Comparison of ENCODE assay signal across 1 cellular context in the genomic region with DNA sequence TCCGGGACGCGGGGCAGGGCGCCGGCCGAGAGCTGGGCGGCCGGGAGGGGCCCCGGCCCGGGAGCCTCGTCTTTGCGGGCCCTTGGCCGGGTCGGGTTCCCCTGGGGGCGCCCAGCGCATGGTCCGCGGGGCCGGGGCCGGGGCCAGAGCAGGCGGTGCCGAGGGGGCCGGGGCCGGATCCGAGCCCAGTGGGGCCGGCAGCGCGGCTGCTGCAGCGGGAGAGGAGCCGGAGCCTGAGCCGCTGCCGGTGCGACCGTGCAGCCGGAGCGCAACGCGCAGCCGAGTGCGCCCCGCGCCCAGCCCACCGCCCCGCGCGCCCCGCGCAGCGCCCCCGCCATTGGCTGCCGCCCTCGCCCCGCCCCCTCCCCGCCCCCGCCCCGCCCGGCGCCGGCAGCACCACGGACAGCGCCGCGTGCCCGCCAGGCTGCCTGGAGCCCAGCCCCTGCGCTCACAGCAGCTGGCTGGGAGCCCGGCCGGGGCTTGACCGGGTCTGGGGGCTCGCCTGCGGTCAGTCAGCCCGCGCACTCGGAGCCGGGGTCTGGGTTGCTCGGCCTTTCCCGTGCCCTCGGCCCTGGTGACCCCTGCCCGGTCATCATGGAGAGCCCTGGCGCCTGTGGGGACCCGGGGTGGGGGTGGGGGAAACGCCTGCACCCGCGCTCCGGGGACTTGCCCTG.
TF ChIP-seq lines count a peak whose summit lies in the region.

A gene (minus strand): TSS at position 287 of the 674 bp plus-strand sequence. CDS start 308 bp downstream, outside the sequence.

TF ChIP-seq in HepG2, 621 proteins besides CTCF, POLR2A, EP300 and RAD21 (continued from another document and continues in another):
- TF ChIP-seq, protein P1, sequence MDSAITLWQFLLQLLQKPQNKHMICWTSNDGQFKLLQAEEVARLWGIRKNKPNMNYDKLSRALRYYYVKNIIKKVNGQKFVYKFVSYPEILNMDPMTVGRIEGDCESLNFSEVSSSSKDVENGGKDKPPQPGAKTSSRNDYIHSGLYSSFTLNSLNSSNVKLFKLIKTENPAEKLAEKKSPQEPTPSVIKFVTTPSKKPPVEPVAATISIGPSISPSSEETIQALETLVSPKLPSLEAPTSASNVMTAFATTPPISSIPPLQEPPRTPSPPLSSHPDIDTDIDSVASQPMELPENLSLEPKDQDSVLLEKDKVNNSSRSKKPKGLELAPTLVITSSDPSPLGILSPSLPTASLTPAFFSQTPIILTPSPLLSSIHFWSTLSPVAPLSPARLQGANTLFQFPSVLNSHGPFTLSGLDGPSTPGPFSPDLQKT (CRISPR knock-in tag; IDR thresholded peaks at IDR 0.05; ENCODE audit: borderline replicate concordance): no peak
- TF ChIP-seq ATF7-NPFF (CRISPR knock-in tag; IDR thresholded peaks at IDR 0.05; ENCODE audit: low read depth): peak; percentile 94
- TF ChIP-seq ZNF235 (CRISPR knock-in tag; IDR thresholded peaks at IDR 0.05; ENCODE audit: borderline replicate concordance): peak; percentile 94
- no peak for TF ChIP-seq SMYD3 (CRISPR knock-in tag; IDR thresholded peaks at IDR 0.05)
- peak; percentile 88 for TF ChIP-seq ZNF543 (CRISPR knock-in tag; IDR thresholded peaks at IDR 0.05)
- no peak for TF ChIP-seq PHF8 (CRISPR knock-in tag; IDR thresholded peaks at IDR 0.05)
- TF ChIP-seq GATAD2A (CRISPR knock-in tag; IDR thresholded peaks at IDR 0.05): no peak
- TF ChIP-seq ZNF549 (CRISPR knock-in tag; IDR thresholded peaks at IDR 0.05): no peak
- TF ChIP-seq, protein P2, sequence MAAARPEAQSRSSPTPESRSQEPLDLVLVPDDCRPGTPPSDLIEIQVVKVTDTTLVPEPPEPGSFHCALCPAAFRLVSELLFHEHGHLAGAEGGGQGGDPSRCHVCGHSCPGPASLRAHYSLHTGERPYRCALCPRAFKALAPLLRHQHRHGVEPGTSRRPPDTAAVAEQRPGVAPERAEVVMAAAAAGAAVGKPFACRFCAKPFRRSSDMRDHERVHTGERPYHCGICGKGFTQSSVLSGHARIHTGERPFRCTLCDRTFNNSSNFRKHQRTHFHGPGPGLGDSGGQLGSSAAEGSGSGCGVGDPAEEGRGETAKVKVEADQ (CRISPR knock-in tag; IDR thresholded peaks at IDR 0.05; ENCODE audit: borderline replicate concordance): peak; percentile 86; the same call in 1 of the 2 replicates
- TF ChIP-seq ZNF224 (CRISPR knock-in tag; IDR thresholded peaks at IDR 0.05): no peak; the same call in 1 of the 2 replicates
- no peak for TF ChIP-seq NONO (IDR thresholded peaks at IDR 0.05)
- no peak for TF ChIP-seq NONO (CRISPR knock-in tag; conservative IDR thresholded peaks at IDR 0.05)
- no peak for TF ChIP-seq POLR2AphosphoS5 (IDR thresholded peaks at IDR 0.05; ENCODE audit: low read depth, low read length)
- TF ChIP-seq PRPF4 (IDR thresholded peaks at IDR 0.05; ENCODE audit: low read depth, low read length, poor library complexity, severe bottlenecking): no peak
- no peak for TF ChIP-seq MBD4 (IDR thresholded peaks at IDR 0.05; ENCODE audit: borderline replicate concordance, low read length)
- no peak for TF ChIP-seq MEIS1 (CRISPR knock-in tag; IDR thresholded peaks at IDR 0.05; ENCODE audit: borderline replicate concordance)
- TF ChIP-seq, protein P3, sequence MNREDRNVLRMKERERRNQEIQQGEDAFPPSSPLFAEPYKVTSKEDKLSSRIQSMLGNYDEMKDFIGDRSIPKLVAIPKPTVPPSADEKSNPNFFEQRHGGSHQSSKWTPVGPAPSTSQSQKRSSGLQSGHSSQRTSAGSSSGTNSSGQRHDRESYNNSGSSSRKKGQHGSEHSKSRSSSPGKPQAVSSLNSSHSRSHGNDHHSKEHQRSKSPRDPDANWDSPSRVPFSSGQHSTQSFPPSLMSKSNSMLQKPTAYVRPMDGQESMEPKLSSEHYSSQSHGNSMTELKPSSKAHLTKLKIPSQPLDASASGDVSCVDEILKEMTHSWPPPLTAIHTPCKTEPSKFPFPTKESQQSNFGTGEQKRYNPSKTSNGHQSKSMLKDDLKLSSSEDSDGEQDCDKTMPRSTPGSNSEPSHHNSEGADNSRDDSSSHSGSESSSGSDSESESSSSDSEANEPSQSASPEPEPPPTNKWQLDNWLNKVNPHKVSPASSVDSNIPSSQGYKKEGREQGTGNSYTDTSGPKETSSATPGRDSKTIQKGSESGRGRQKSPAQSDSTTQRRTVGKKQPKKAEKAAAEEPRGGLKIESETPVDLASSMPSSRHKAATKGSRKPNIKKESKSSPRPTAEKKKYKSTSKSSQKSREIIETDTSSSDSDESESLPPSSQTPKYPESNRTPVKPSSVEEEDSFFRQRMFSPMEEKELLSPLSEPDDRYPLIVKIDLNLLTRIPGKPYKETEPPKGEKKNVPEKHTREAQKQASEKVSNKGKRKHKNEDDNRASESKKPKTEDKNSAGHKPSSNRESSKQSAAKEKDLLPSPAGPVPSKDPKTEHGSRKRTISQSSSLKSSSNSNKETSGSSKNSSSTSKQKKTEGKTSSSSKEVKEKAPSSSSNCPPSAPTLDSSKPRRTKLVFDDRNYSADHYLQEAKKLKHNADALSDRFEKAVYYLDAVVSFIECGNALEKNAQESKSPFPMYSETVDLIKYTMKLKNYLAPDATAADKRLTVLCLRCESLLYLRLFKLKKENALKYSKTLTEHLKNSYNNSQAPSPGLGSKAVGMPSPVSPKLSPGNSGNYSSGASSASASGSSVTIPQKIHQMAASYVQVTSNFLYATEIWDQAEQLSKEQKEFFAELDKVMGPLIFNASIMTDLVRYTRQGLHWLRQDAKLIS (CRISPR knock-in tag; IDR thresholded peaks at IDR 0.05): no peak
- TF ChIP-seq PLRG1 (conservative IDR thresholded peaks at IDR 0.05): no peak
- no peak for TF ChIP-seq KLF13 (CRISPR knock-in tag; IDR thresholded peaks at IDR 0.05)
- no peak for TF ChIP-seq HDAC6 (IDR thresholded peaks at IDR 0.05; ENCODE audit: low read depth, low read length)
- TF ChIP-seq ZNF556 (CRISPR knock-in tag; IDR thresholded peaks at IDR 0.05; ENCODE audit: borderline replicate concordance): no peak
- TF ChIP-seq MTF2 (CRISPR knock-in tag; IDR thresholded peaks at IDR 0.05; ENCODE audit: borderline replicate concordance): peak; percentile 90; the same call in 1 of the 2 replicates
- TF ChIP-seq, protein P4, sequence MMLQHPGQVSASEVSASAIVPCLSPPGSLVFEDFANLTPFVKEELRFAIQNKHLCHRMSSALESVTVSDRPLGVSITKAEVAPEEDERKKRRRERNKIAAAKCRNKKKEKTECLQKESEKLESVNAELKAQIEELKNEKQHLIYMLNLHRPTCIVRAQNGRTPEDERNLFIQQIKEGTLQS (CRISPR knock-in tag; IDR thresholded peaks at IDR 0.05): peak; percentile 70; the same call in 1 of the 2 replicates
- TF ChIP-seq, protein P5, sequence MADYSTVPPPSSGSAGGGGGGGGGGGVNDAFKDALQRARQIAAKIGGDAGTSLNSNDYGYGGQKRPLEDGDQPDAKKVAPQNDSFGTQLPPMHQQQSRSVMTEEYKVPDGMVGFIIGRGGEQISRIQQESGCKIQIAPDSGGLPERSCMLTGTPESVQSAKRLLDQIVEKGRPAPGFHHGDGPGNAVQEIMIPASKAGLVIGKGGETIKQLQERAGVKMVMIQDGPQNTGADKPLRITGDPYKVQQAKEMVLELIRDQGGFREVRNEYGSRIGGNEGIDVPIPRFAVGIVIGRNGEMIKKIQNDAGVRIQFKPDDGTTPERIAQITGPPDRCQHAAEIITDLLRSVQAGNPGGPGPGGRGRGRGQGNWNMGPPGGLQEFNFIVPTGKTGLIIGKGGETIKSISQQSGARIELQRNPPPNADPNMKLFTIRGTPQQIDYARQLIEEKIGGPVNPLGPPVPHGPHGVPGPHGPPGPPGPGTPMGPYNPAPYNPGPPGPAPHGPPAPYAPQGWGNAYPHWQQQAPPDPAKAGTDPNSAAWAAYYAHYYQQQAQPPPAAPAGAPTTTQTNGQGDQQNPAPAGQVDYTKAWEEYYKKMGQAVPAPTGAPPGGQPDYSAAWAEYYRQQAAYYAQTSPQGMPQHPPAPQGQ (CRISPR knock-in tag; IDR thresholded peaks at IDR 0.05; ENCODE audit: borderline replicate concordance): no peak
- TF ChIP-seq SIN3B (IDR thresholded peaks at IDR 0.05; ENCODE audit: low read length): no peak
- TF ChIP-seq ZNF841 (CRISPR knock-in tag; IDR thresholded peaks at IDR 0.05; ENCODE audit: borderline replicate concordance): peak; percentile 65; the same call in 1 of the 2 replicates
- TF ChIP-seq MIER2 (CRISPR knock-in tag; IDR thresholded peaks at IDR 0.05): peak; percentile 94
- no peak for TF ChIP-seq PAWR (CRISPR knock-in tag; IDR thresholded peaks at IDR 0.05; ENCODE audit: borderline replicate concordance)
- TF ChIP-seq ZNF124 (CRISPR knock-in tag; IDR thresholded peaks at IDR 0.05): 0 out of 2 replicates have a peak, but pooled peaks have one; percentile 50
- no peak for TF ChIP-seq ZNF572 (CRISPR knock-in tag; IDR thresholded peaks at IDR 0.05)
- TF ChIP-seq PTBP1 (IDR thresholded peaks at IDR 0.05; ENCODE audit: low read depth, low read length, poor library complexity, severe bottlenecking): no peak
- TF ChIP-seq TEAD2 (CRISPR knock-in tag; IDR thresholded peaks at IDR 0.05): no peak
- TF ChIP-seq SOX6 (IDR thresholded peaks at IDR 0.05): no peak
- no peak for TF ChIP-seq SOX6 (CRISPR knock-in tag; IDR thresholded peaks at IDR 0.05)
- no peak for TF ChIP-seq ZSCAN22 (CRISPR knock-in tag; IDR thresholded peaks at IDR 0.05)
- peak; percentile 90 for TF ChIP-seq ERF (CRISPR knock-in tag; IDR thresholded peaks at IDR 0.05)
- TF ChIP-seq PCBP2 (optimal IDR thresholded peaks at IDR 0.05; ENCODE audit: low read depth, low read length, poor library complexity, severe bottlenecking): no peak
- TF ChIP-seq TAF15 (IDR thresholded peaks at IDR 0.05; ENCODE audit: low read depth, low read length, poor library complexity, severe bottlenecking): no peak
- 0 out of 2 replicates have a peak, but pooled peaks have one; percentile 78 for TF ChIP-seq ZNF484 (CRISPR knock-in tag; IDR thresholded peaks at IDR 0.05; ENCODE audit: borderline replicate concordance, low read depth)
- no peak; the same call in 1 of the 2 replicates for TF ChIP-seq ZNF670 (CRISPR knock-in tag; IDR thresholded peaks at IDR 0.05; ENCODE audit: borderline replicate concordance)
- no peak for TF ChIP-seq PPARG (CRISPR knock-in tag; conservative IDR thresholded peaks at IDR 0.05)
- TF ChIP-seq NFATC3 (CRISPR knock-in tag; IDR thresholded peaks at IDR 0.05): no peak
- TF ChIP-seq SUZ12 (IDR thresholded peaks at IDR 0.05; ENCODE audit: low read depth, low read length): no peak
- no peak for TF ChIP-seq ZNF749 (CRISPR knock-in tag; IDR thresholded peaks at IDR 0.05; ENCODE audit: borderline replicate concordance)
- TF ChIP-seq, protein P6, sequence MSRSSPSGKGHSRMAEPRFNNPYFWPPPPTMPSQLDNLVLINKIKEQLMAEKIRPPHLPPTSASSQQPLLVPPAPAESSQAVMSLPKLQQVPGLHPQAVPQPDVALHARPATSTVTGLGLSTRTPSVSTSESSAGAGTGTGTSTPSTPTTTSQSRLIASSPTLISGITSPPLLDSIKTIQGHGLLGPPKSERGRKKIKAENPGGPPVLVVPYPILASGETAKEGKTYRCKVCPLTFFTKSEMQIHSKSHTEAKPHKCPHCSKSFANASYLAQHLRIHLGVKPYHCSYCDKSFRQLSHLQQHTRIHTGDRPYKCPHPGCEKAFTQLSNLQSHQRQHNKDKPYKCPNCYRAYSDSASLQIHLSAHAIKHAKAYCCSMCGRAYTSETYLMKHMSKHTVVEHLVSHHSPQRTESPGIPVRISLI (CRISPR knock-in tag; IDR thresholded peaks at IDR 0.05; ENCODE audit: borderline replicate concordance): no peak
- TF ChIP-seq HOXA3 (CRISPR knock-in tag; IDR thresholded peaks at IDR 0.05): peak; percentile 64
- no peak for TF ChIP-seq ARNT (IDR thresholded peaks at IDR 0.05)
- TF ChIP-seq GATAD1 (CRISPR knock-in tag; IDR thresholded peaks at IDR 0.05): peak; percentile 67
- TF ChIP-seq RFXANK (CRISPR knock-in tag; IDR thresholded peaks at IDR 0.05): no peak; the same call in 1 of the 2 replicates
- TF ChIP-seq, protein P7, sequence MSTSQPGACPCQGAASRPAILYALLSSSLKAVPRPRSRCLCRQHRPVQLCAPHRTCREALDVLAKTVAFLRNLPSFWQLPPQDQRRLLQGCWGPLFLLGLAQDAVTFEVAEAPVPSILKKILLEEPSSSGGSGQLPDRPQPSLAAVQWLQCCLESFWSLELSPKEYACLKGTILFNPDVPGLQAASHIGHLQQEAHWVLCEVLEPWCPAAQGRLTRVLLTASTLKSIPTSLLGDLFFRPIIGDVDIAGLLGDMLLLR (CRISPR knock-in tag; IDR thresholded peaks at IDR 0.05): peak; percentile 94
- TF ChIP-seq ZNF501 (CRISPR knock-in tag; IDR thresholded peaks at IDR 0.05): peak; percentile 46; the same call in 1 of the 2 replicates
- TF ChIP-seq, protein P8, sequence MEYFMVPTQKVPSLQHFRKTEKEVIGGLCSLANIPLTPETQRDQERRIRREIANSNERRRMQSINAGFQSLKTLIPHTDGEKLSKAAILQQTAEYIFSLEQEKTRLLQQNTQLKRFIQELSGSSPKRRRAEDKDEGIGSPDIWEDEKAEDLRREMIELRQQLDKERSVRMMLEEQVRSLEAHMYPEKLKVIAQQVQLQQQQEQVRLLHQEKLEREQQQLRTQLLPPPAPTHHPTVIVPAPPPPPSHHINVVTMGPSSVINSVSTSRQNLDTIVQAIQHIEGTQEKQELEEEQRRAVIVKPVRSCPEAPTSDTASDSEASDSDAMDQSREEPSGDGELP (IDR thresholded peaks at IDR 0.05; ENCODE audit: borderline replicate concordance, low read depth): peak; percentile 62; the same call in 1 of the 2 replicates
- TF ChIP-seq, protein P9, sequence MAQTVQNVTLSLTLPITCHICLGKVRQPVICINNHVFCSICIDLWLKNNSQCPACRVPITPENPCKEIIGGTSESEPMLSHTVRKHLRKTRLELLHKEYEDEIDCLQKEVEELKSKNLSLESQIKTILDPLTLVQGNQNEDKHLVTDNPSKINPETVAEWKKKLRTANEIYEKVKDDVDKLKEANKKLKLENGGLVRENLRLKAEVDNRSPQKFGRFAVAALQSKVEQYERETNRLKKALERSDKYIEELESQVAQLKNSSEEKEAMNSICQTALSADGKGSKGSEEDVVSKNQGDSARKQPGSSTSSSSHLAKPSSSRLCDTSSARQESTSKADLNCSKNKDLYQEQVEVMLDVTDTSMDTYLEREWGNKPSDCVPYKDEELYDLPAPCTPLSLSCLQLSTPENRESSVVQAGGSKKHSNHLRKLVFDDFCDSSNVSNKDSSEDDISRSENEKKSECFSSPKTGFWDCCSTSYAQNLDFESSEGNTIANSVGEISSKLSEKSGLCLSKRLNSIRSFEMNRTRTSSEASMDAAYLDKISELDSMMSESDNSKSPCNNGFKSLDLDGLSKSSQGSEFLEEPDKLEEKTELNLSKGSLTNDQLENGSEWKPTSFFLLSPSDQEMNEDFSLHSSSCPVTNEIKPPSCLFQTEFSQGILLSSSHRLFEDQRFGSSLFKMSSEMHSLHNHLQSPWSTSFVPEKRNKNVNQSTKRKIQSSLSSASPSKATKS (CRISPR knock-in tag; IDR thresholded peaks at IDR 0.05): no peak
